ENCODE assay signal across 1 cellular context in genomic region chr6:8658391-8658790, GRCh38.
TF ChIP-seq lines count a peak whose summit lies in the region.

No MANE protein-coding gene starts in this region.

TF ChIP-seq in H1, 55 proteins besides CTCF, POLR2A, EP300 and RAD21 (continued from another document):
- TF ChIP-seq CHD7 (IDR thresholded peaks at IDR 0.05; ENCODE audit: insufficient replicate concordance, low read length) (no peak), FOSL1 (IDR thresholded peaks at IDR 0.05; ENCODE audit: insufficient read depth, low read depth, low read length) (no peak), MAFK (IDR thresholded peaks at IDR 0.05; ENCODE audit: low read depth, low read length) (no peak), CHD1 (IDR thresholded peaks at IDR 0.05; ENCODE audit: low read depth, low read length) (no peak), SIX5 (IDR thresholded peaks at IDR 0.05; ENCODE audit: low read depth, low read length) (no peak), SAP30 (IDR thresholded peaks at IDR 0.05; ENCODE audit: insufficient read depth, insufficient replicate concordance, low read length) (no peak), ASH2L (IDR thresholded peaks at IDR 0.05; ENCODE audit: low read length) (no peak), RBBP5 (IDR thresholded peaks at IDR 0.05; ENCODE audit: borderline replicate concordance, low read depth, low read length) (no peak), SP2 (IDR thresholded peaks at IDR 0.05; ENCODE audit: low read length) (no peak), SP4 (IDR thresholded peaks at IDR 0.05; ENCODE audit: low read length) (no peak), SIRT6 (IDR thresholded peaks at IDR 0.05; ENCODE audit: low read length) (no peak), ZNF274 (IDR thresholded peaks at IDR 0.05; ENCODE audit: borderline replicate concordance, extremely low read depth, low read length) (no peak), CEBPB (IDR thresholded peaks at IDR 0.05; ENCODE audit: low read depth, low read length) (no peak), TAF1 (IDR thresholded peaks at IDR 0.05; ENCODE audit: low read depth, low read length) (no peak)
